In the genomic region with DNA sequence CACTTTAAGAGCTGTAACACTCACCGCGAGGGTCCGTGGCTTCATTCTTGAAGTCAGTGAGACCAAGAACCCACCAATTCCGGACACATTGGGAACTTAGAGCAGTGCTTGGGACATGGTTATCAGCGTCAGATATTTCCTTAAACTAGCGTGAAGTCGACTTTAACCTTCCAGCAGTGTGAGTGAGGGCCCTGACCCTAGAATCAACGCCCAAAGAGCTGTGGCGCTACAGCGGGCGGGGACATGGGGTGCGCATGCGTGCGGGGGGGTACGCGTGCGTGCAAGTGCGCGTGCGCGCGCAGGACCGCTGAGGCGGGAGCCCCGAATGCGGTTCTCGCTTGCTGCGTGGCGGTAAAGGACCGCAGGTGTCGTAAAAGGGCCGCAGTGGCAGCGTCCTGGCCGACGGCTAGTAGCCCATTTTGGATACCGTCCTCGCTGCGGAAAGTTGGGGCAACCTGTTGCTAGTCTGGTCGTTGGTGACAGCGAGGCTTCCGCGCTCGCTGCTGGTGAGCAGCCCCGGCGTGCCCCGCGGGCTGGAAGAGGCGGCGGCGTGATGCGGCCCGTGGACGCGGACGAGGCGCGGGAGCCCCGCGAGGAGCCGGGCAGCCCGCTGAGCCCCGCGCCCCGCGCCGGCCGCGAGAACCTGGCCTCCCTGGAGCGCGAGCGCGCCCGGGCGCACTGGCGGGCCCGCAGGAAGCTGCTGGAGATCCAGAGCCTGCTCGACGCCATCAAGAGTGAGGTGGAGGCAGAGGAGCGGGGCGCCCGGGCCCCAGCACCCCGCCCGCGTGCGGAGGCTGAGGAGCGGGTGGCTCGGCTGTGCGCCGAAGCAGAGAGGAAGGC, we compare ENCODE assay signal across 1 cellular context.
TF ChIP-seq lines count a peak whose summit lies in the region.

No MANE protein-coding gene starts in this region.

TF ChIP-seq in K562, 482 proteins besides CTCF, POLR2A, EP300 and RAD21 (continued from another document and continues in another):
- TF ChIP-seq, protein P1, sequence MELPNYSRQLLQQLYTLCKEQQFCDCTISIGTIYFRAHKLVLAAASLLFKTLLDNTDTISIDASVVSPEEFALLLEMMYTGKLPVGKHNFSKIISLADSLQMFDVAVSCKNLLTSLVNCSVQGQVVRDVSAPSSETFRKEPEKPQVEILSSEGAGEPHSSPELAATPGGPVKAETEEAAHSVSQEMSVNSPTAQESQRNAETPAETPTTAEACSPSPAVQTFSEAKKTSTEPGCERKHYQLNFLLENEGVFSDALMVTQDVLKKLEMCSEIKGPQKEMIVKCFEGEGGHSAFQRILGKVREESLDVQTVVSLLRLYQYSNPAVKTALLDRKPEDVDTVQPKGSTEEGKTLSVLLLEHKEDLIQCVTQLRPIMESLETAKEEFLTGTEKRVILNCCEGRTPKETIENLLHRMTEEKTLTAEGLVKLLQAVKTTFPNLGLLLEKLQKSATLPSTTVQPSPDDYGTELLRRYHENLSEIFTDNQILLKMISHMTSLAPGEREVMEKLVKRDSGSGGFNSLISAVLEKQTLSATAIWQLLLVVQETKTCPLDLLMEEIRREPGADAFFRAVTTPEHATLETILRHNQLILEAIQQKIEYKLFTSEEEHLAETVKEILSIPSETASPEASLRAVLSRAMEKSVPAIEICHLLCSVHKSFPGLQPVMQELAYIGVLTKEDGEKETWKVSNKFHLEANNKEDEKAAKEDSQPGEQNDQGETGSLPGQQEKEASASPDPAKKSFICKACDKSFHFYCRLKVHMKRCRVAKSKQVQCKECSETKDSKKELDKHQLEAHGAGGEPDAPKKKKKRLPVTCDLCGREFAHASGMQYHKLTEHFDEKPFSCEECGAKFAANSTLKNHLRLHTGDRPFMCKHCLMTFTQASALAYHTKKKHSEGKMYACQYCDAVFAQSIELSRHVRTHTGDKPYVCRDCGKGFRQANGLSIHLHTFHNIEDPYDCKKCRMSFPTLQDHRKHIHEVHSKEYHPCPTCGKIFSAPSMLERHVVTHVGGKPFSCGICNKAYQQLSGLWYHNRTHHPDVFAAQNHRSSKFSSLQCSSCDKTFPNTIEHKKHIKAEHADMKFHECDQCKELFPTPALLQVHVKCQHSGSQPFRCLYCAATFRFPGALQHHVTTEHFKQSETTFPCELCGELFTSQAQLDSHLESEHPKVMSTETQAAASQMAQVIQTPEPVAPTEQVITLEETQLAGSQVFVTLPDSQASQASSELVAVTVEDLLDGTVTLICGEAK (IDR thresholded peaks at IDR 0.05), result peak; percentile 49; the same call in 1 of the 2 replicates
- TF ChIP-seq, protein P1 (CRISPR knock-in tag; IDR thresholded peaks at IDR 0.05), result no peak
- TF ChIP-seq ESRRB (CRISPR knock-in tag; IDR thresholded peaks at IDR 0.05; ENCODE audit: borderline replicate concordance) (no peak), NR2C2 (CRISPR knock-in tag; IDR thresholded peaks at IDR 0.05) (no peak), NR2C2 (tag; IDR thresholded peaks at IDR 0.05) (no peak), ZNF444 (CRISPR knock-in tag; IDR thresholded peaks at IDR 0.05) (no peak), ZNF785 (CRISPR knock-in tag; IDR thresholded peaks at IDR 0.05) (no peak), FOXK1 (CRISPR knock-in tag; IDR thresholded peaks at IDR 0.05; ENCODE audit: borderline replicate concordance) (peak; percentile 47; the same call in 1 of the 2 replicates), ZC3H4 (CRISPR knock-in tag; IDR thresholded peaks at IDR 0.05; ENCODE audit: borderline replicate concordance) (no peak), ELF2 (CRISPR knock-in tag; IDR thresholded peaks at IDR 0.05) (no peak), TAF15 (IDR thresholded peaks at IDR 0.05; ENCODE audit: low read depth, low read length) (no peak), HLTF (IDR thresholded peaks at IDR 0.05) (no peak), U2AF2 (optimal IDR thresholded peaks at IDR 0.05; ENCODE audit: low read depth, low read length) (no peak), MAFG (tag; conservative IDR thresholded peaks at IDR 0.05) (no peak), ZNF174 (CRISPR knock-in tag; IDR thresholded peaks at IDR 0.05) (0 out of 2 replicates have a peak, but pooled peaks have one; percentile 21), RBFOX2 (IDR thresholded peaks at IDR 0.05; ENCODE audit: low read depth, low read length) (peak; percentile 93), TSC22D4 (tag; IDR thresholded peaks at IDR 0.05) (no peak), WHSC1 (IDR thresholded peaks at IDR 0.05; ENCODE audit: low read length) (no peak), ZNF778 (CRISPR knock-in tag; IDR thresholded peaks at IDR 0.05) (no peak), ATF7 (IDR thresholded peaks at IDR 0.05) (peak; percentile 74; the same call in 1 of the 2 replicates), CBFA2T2 (conservative IDR thresholded peaks at IDR 0.05) (no peak), FIP1L1 (IDR thresholded peaks at IDR 0.05; ENCODE audit: low read depth, low read length, poor library complexity, severe bottlenecking) (peak; percentile 97), MXI1 (IDR thresholded peaks at IDR 0.05; ENCODE audit: low read depth, low read length) (0 out of 2 replicates have a peak, but pooled peaks have one; percentile 16)
- TF ChIP-seq, protein P2, sequence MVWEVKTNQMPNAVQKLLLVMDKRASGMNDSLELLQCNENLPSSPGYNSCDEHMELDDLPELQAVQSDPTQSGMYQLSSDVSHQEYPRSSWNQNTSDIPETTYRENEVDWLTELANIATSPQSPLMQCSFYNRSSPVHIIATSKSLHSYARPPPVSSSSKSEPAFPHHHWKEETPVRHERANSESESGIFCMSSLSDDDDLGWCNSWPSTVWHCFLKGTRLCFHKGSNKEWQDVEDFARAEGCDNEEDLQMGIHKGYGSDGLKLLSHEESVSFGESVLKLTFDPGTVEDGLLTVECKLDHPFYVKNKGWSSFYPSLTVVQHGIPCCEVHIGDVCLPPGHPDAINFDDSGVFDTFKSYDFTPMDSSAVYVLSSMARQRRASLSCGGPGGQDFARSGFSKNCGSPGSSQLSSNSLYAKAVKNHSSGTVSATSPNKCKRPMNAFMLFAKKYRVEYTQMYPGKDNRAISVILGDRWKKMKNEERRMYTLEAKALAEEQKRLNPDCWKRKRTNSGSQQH (CRISPR knock-in tag; IDR thresholded peaks at IDR 0.05), result peak; percentile 1; the same call in 1 of the 2 replicates
- TF ChIP-seq, protein P3, sequence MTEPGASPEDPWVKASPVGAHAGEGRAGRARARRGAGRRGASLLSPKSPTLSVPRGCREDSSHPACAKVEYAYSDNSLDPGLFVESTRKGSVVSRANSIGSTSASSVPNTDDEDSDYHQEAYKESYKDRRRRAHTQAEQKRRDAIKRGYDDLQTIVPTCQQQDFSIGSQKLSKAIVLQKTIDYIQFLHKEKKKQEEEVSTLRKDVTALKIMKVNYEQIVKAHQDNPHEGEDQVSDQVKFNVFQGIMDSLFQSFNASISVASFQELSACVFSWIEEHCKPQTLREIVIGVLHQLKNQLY (CRISPR knock-in tag; conservative IDR thresholded peaks at IDR 0.05), result peak; percentile 23 to 81; a peak in 1 of 4 replicates
- TF ChIP-seq, protein P4, sequence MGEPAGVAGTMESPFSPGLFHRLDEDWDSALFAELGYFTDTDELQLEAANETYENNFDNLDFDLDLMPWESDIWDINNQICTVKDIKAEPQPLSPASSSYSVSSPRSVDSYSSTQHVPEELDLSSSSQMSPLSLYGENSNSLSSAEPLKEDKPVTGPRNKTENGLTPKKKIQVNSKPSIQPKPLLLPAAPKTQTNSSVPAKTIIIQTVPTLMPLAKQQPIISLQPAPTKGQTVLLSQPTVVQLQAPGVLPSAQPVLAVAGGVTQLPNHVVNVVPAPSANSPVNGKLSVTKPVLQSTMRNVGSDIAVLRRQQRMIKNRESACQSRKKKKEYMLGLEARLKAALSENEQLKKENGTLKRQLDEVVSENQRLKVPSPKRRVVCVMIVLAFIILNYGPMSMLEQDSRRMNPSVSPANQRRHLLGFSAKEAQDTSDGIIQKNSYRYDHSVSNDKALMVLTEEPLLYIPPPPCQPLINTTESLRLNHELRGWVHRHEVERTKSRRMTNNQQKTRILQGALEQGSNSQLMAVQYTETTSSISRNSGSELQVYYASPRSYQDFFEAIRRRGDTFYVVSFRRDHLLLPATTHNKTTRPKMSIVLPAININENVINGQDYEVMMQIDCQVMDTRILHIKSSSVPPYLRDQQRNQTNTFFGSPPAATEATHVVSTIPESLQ (CRISPR knock-in tag; IDR thresholded peaks at IDR 0.05), result no peak; the same call in 1 of the 2 replicates
- TF ChIP-seq, protein P5, sequence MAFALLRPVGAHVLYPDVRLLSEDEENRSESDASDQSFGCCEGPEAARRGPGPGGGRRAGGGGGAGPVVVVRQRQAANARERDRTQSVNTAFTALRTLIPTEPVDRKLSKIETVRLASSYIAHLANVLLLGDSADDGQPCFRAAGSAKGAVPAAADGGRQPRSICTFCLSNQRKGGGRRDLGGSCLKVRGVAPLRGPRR (CRISPR knock-in tag; IDR thresholded peaks at IDR 0.05), result no peak
- TF ChIP-seq, protein P6, sequence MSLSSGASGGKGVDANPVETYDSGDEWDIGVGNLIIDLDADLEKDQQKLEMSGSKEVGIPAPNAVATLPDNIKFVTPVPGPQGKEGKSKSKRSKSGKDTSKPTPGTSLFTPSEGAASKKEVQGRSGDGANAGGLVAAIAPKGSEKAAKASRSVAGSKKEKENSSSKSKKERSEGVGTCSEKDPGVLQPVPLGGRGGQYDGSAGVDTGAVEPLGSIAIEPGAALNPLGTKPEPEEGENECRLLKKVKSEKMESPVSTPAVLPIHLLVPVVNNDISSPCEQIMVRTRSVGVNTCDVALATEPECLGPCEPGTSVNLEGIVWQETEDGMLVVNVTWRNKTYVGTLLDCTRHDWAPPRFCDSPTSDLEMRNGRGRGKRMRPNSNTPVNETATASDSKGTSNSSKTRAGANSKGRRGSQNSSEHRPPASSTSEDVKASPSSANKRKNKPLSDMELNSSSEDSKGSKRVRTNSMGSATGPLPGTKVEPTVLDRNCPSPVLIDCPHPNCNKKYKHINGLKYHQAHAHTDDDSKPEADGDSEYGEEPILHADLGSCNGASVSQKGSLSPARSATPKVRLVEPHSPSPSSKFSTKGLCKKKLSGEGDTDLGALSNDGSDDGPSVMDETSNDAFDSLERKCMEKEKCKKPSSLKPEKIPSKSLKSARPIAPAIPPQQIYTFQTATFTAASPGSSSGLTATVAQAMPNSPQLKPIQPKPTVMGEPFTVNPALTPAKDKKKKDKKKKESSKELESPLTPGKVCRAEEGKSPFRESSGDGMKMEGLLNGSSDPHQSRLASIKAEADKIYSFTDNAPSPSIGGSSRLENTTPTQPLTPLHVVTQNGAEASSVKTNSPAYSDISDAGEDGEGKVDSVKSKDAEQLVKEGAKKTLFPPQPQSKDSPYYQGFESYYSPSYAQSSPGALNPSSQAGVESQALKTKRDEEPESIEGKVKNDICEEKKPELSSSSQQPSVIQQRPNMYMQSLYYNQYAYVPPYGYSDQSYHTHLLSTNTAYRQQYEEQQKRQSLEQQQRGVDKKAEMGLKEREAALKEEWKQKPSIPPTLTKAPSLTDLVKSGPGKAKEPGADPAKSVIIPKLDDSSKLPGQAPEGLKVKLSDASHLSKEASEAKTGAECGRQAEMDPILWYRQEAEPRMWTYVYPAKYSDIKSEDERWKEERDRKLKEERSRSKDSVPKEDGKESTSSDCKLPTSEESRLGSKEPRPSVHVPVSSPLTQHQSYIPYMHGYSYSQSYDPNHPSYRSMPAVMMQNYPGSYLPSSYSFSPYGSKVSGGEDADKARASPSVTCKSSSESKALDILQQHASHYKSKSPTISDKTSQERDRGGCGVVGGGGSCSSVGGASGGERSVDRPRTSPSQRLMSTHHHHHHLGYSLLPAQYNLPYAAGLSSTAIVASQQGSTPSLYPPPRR (CRISPR knock-in tag; IDR thresholded peaks at IDR 0.05; ENCODE audit: borderline replicate concordance), result no peak
- TF ChIP-seq, protein P7, sequence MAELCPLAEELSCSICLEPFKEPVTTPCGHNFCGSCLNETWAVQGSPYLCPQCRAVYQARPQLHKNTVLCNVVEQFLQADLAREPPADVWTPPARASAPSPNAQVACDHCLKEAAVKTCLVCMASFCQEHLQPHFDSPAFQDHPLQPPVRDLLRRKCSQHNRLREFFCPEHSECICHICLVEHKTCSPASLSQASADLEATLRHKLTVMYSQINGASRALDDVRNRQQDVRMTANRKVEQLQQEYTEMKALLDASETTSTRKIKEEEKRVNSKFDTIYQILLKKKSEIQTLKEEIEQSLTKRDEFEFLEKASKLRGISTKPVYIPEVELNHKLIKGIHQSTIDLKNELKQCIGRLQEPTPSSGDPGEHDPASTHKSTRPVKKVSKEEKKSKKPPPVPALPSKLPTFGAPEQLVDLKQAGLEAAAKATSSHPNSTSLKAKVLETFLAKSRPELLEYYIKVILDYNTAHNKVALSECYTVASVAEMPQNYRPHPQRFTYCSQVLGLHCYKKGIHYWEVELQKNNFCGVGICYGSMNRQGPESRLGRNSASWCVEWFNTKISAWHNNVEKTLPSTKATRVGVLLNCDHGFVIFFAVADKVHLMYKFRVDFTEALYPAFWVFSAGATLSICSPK (IDR thresholded peaks at IDR 0.05; ENCODE audit: borderline replicate concordance), result no peak
- TF ChIP-seq, protein P8, sequence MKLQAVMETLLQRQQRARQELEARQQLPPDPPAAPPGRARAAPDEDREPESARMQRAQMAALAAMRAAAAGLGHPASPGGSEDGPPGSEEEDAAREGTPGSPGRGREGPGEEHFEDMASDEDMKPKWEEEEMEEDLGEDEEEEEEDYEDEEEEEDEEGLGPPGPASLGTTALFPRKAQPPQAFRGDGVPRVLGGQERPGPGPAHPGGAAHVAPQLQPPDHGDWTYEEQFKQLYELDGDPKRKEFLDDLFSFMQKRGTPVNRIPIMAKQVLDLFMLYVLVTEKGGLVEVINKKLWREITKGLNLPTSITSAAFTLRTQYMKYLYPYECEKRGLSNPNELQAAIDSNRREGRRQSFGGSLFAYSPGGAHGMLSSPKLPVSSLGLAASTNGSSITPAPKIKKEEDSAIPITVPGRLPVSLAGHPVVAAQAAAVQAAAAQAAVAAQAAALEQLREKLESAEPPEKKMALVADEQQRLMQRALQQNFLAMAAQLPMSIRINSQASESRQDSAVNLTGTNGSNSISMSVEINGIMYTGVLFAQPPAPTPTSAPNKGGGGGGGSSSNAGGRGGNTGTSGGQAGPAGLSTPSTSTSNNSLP (IDR thresholded peaks at IDR 0.05; ENCODE audit: borderline replicate concordance, low read depth, low read length), result no peak
